ENCODE assay signal across 29 cellular contexts in genomic region chr12:29556363-29556762, GRCh38. TPM values are rescaled to one million over a fixed set of nuclear protein-coding genes. Genes with fewer than 3 reads are reported as not detected.
DNase-seq lines count a peak whose midpoint lies in the region; ATAC-seq, FAIRE-seq and TF ChIP-seq lines count a peak whose summit lies in the region.
"Had no signal": no experiment of that assay in that cellular context is flagged by ENCODE, and none has a peak within 500 bp of the region (broad histone marks: within the 10 kb centered on the region; RNA-seq: fewer than 3 reads in every experiment).

No MANE protein-coding gene starts in this region.

- no peaks in the 10 kb centered on the region for H3K9me3 ChIP-seq in mammary epithelial cell (replicated peaks; ENCODE audit: insufficient read depth, low read length)
- no peaks in the 10 kb centered on the region for H3K9me3 ChIP-seq in A549
- no peaks in the 10 kb centered on the region for H3K9me3 ChIP-seq in K562 (replicated peaks; ENCODE audit: control insufficient read depth, insufficient read depth, low read depth, low read length)
- H3K9me3 ChIP-seq: BE2C, BLaER1 had no signal

- no peaks in the 10 kb centered on the region for H3K27me3 Mint-ChIP-seq in MCF 10A (ENCODE audit: insufficient read depth, unreplicated experiment)

- H4K20me1 ChIP-seq in mammary epithelial cell (ENCODE audit: insufficient read depth, low read length), result no peaks in the 10 kb centered on the region
- H4K20me1 ChIP-seq in K562 (replicated peaks; ENCODE audit: control insufficient read depth, insufficient read depth, low read length), result no peaks in the 10 kb centered on the region
- H4K20me1 ChIP-seq: BLaER1 had no signal

- no peaks in the 10 kb centered on the region for H3K4me1 ChIP-seq in mammary epithelial cell (ENCODE audit: insufficient read depth, low read length)
- no peaks in the 10 kb centered on the region for H3K4me1 ChIP-seq in A549
- H3K4me1 ChIP-seq in K562 (replicated peaks in 1 of 2; ENCODE audit: control insufficient read depth in 2 of 2, insufficient read depth in 2 of 2, low read length in 2 of 2), result no peaks in the 10 kb centered on the region
- H3K4me1 ChIP-seq: BLaER1 had no signal

- no peak overlapping the region for H3K4me3 ChIP-seq in mammary epithelial cell (replicated peaks in 1 of 3; ENCODE audit: insufficient read depth in 1 of 3, low read depth in 2 of 3, low read length in 3 of 3)
- no peak overlapping the region for H3K4me3 ChIP-seq in A549
- H3K4me3 ChIP-seq in K562, result no peak overlapping the region
- H3K4me3 ChIP-seq: BLaER1, GM12878 had no signal

- BruUV-seq in MCF 10A (replicated peaks; lab: Mats Ljungman, UMichigan) (no TSS peak), mammary epithelial cell (replicated peaks; lab: Mats Ljungman, UMichigan) (no TSS peak), K562 (replicated peaks; lab: Mats Ljungman, UMichigan) (no TSS peak)

- dilution Hi-C loops in mammary epithelial cell (cut with HindIII; ENCODE audit: low sequenced_read_pairs), result no loop called here

- H3K4me3 Mint-ChIP-seq in MCF 10A (ENCODE audit: unreplicated experiment), result no peak overlapping the region
- H3K4me3 Mint-ChIP-seq: CD14-positive monocyte; CD4-positive, alpha-beta memory T cell; CD4-positive, CD25-positive, alpha-beta regulatory T cell; CD8-positive, alpha-beta memory T cell had no signal

- H3K4me2 ChIP-seq in mammary epithelial cell (ENCODE audit: insufficient read depth, low read depth, low read length), result no peak overlapping the region
- no peak overlapping the region for H3K4me2 ChIP-seq in A549
- H3K4me2 ChIP-seq in K562 (ENCODE audit: insufficient read depth, low read length), result no peak overlapping the region
- H3K4me2 ChIP-seq: BLaER1 had no signal

- TF ChIP-seq CTCF in MCF 10A (IDR thresholded peaks at IDR 0.05; ENCODE audit: unreplicated experiment) (no peak), mammary epithelial cell (conservative IDR thresholded peaks at IDR 0.05 in 1 of 2, IDR thresholded peaks at IDR 0.05 in 1 of 2; ENCODE audit: extremely low read depth in 1 of 2, insufficient read depth in 1 of 2, low read depth in 1 of 2, low read length in 2 of 2) (no peak), A549 (IDR thresholded peaks at IDR 0.05) (no peak), K562 (IDR thresholded peaks at IDR 0.05 in 2 of 3, conservative IDR thresholded peaks at IDR 0.05 in 1 of 3; ENCODE audit: insufficient read depth in 2 of 3, low read depth in 1 of 3, low read length in 3 of 3) (no peak)

- POLR2A ChIA-PET in MCF 10A (lab: Yijun Ruan, JAX), result no interaction called here
- POLR2A ChIA-PET in A549 (lab: Yijun Ruan, JAX), result no interaction called here
- POLR2A ChIA-PET in K562 (lab: Yijun Ruan, JAX), result no interaction called here

- CTCF ChIA-PET in MCF 10A (lab: Yijun Ruan, JAX), result interaction anchor here (0.6 kb wide), 1 partner anchor 728 kb away, joined by 3 read pairs; no protein-coding TSS in a partner anchor
- CTCF ChIA-PET in mammary epithelial cell (lab: Charles Lee; ENCODE audit: low non-redundant PET), result no interaction called here
- CTCF ChIA-PET in A549 (lab: Yijun Ruan, JAX), result no interaction called here
- CTCF ChIA-PET in K562 (lab: Yijun Ruan, JAX; ENCODE audit: low intra/inter-chr PET ratio), result no interaction called here

- H3K79me2 ChIP-seq in mammary epithelial cell (ENCODE audit: insufficient read depth, low read length) (no peaks in the 10 kb centered on the region), K562 (ENCODE audit: control insufficient read depth, insufficient read depth, low read length) (no peaks in the 10 kb centered on the region)

- peak overlapping the region; percentile 12 for H3K27ac Mint-ChIP-seq in MCF 10A (ENCODE audit: low read depth, unreplicated experiment)
- H3K27ac Mint-ChIP-seq: CD14-positive monocyte; CD4-positive, alpha-beta memory T cell; CD4-positive, CD25-positive, alpha-beta regulatory T cell had no signal

- H2AFZ ChIP-seq in mammary epithelial cell (ENCODE audit: low read depth, low read length) (no peak overlapping the region), K562 (ENCODE audit: low read depth, low read length) (no peak overlapping the region)

- in situ Hi-C loops in mammary epithelial cell (cut with MboI; ENCODE audit: low sequenced_read_pairs in 2 of 2), result no loop called here
- in situ Hi-C loops in K562 (cut with MboI), result no loop called here

- TF ChIP-seq POLR2A in A549 (IDR thresholded peaks at IDR 0.05; ENCODE audit: low read length), result no peak
- no peak for TF ChIP-seq POLR2A in K562 (conservative IDR thresholded peaks at IDR 0.05)

- no peaks in the 10 kb centered on the region for H3K9me3 Mint-ChIP-seq in MCF 10A (ENCODE audit: unreplicated experiment)
- H3K9me3 Mint-ChIP-seq: CD4-positive, alpha-beta memory T cell; CD4-positive, CD25-positive, alpha-beta regulatory T cell had no signal

- FAIRE-seq in A549 (lab: Jason Lieb, UNC), result no peak
- FAIRE-seq in K562 (lab: Jason Lieb, UNC), result no peak
- FAIRE-seq: GM12878, GM12892, GM18507 had no signal

- no peak overlapping the region for H3K9ac ChIP-seq in mammary epithelial cell (ENCODE audit: insufficient read depth, low read length)
- H3K9ac ChIP-seq in K562 (ENCODE audit: insufficient read depth in 1 of 2, low read depth in 2 of 2, low read length in 2 of 2), result no peak overlapping the region
- H3K9ac ChIP-seq: BLaER1 had no signal

- no peak overlapping the region for H3K27ac ChIP-seq in mammary epithelial cell (ENCODE audit: insufficient read depth, low read depth, low read length)
- H3K27ac ChIP-seq in A549, result no peak overlapping the region
- no peak overlapping the region for H3K27ac ChIP-seq in K562 (ENCODE audit: extremely low read depth, low read depth, low read length)
- H3K27ac ChIP-seq: 22Rv1, BLaER1 had no signal

- no peak for DNase-seq in MCF 10A (ENCODE audit: unreplicated experiment)
- no peak for DNase-seq in mammary epithelial cell
- no peak for DNase-seq in A549 (ENCODE audit: low read depth in 1 of 2, low spot score in 1 of 2)
- DNase-seq in K562 (ENCODE audit: extremely low read depth in 1 of 4, low spot score in 3 of 4), result no peak
- no peak for DNase-seq in NCI-H2107 treated with DMSO at 0.1 percent for 48 hours (lab: John Stamatoyannopoulos, UW; ENCODE audit: unreplicated experiment)
- no peak for DNase-seq in NCI-H146 treated with DMSO at 0.1 percent for 48 hours (lab: John Stamatoyannopoulos, UW; ENCODE audit: unreplicated experiment)
- DNase-seq: ACHN; BE2C; C1 segment of cervical spinal cord; CD4-positive, alpha-beta memory T cell; CD4-positive, CD25-positive, alpha-beta regulatory T cell; CD8-positive, alpha-beta memory T cell; COR-L47; DMS 273 treated with DMSO at 0.1 percent for 48 hours; DMS153; DMS53; DMS79; DND-41; EL; GDM1 had no signal

- H3K9me1 ChIP-seq in K562 (ENCODE audit: control insufficient read depth, insufficient read depth, low read length), result no peaks in the 10 kb centered on the region

- TF ChIP-seq EP300 in A549 (IDR thresholded peaks at IDR 0.05) (no peak), K562 (IDR thresholded peaks at IDR 0.05; ENCODE audit: low read length) (no peak)

- H3K27me3 ChIP-seq in mammary epithelial cell (ENCODE audit: insufficient read depth, low read length) (no peaks in the 10 kb centered on the region), K562 (ENCODE audit: control insufficient read depth in 2 of 2, insufficient read depth in 2 of 2, low read length in 2 of 2) (peaks cover 0 to 2% of the 10 kb centered on the region in 2 experiments; a peak in 3 of 5 replicates)
- H3K27me3 ChIP-seq: BE2C, BLaER1 had no signal

- peaks cover 89% of the 10 kb centered on the region for H3K36me3 Mint-ChIP-seq in MCF 10A (ENCODE audit: insufficient read depth, unreplicated experiment)
- H3K36me3 Mint-ChIP-seq: CD4-positive, alpha-beta memory T cell; CD4-positive, CD25-positive, alpha-beta regulatory T cell; CD8-positive, alpha-beta memory T cell had no signal

- ATAC-seq in A549 (no peak), K562 (no peak)
- ATAC-seq: GM12878 had no signal

- TF ChIP-seq RAD21 in A549 (conservative IDR thresholded peaks at IDR 0.05 in 1 of 2, IDR thresholded peaks at IDR 0.05 in 1 of 2), result no peak
- no peak for TF ChIP-seq RAD21 in K562 (CRISPR knock-in tag; conservative IDR thresholded peaks at IDR 0.05 in 1 of 2, IDR thresholded peaks at IDR 0.05 in 1 of 2)

- H3K36me3 ChIP-seq in mammary epithelial cell (ENCODE audit: insufficient read depth, low read length), result peaks cover 5% of the 10 kb centered on the region
- no peaks in the 10 kb centered on the region for H3K36me3 ChIP-seq in K562 (ENCODE audit: control insufficient read depth, insufficient read depth, low read length)
- H3K36me3 ChIP-seq: BE2C, BLaER1 had no signal

- no peaks in the 10 kb centered on the region for H3K4me1 Mint-ChIP-seq in MCF 10A (ENCODE audit: insufficient read depth, unreplicated experiment)
- H3K4me1 Mint-ChIP-seq: CD4-positive, CD25-positive, alpha-beta regulatory T cell; CD8-positive, alpha-beta memory T cell had no signal

- intact Hi-C loops in MCF 10A (cut with micrococcal nuclease) (no loop called here), mammary epithelial cell (cut with micrococcal nuclease) (loop anchor here (10.0 kb wide), 1 partner anchor 448 kb away; no protein-coding TSS in a partner anchor), K562 (cut with micrococcal nuclease) (no loop called here)

RNA-seq across cellular contexts. Expression of gene OVCH1, which starts 58.9 kb away (rescaled TPM):
- total RNA-seq in MCF 10A (2022) (1.9 and 4.0 TPM in 2 replicates), mammary epithelial cell (1 to 10 TPM in 1 of 2 donors, under 1 TPM in 1; 0.67 to 1.0 TPM), K562 (2014; rRNA removed) (not detected in 2 replicates), K562 (2014; rRNA removed; fragmentation: Illumina TruSeq; extraction: Trizol) (not detected in 2 replicates), K562 (2015; rRNA removed; fragmentation: Illumina TruSeq; extraction: Trizol) (not detected in 2 replicates), K562 (2021) (not detected in 2 replicates)
- polyA plus RNA-seq in mammary epithelial cell (0.05 TPM), A549 (2011; rRNA removed) (not detected in 2 replicates), A549 (2017; fragmentation: RNase III; extraction: RNeasy Plus Mini Kit Qiagen cat#74134 plus additional on column Dnase treatment) (not detected in 3 replicates), K562 (2011; rRNA removed) (not detected in 2 replicates), K562 (2014; fragmentation: Illumina TruSeq; extraction: Trizol) (not detected in 2 replicates), K562 (2014; fragmentation: Nextera tagmentation; extraction: Ambion mirVana) (not detected), K562 (2014; rRNA removed) (not detected in 2 replicates)
- not detected for polyA minus RNA-seq in mammary epithelial cell
- polyA plus RNA-seq in A549 (2012; cell fraction: cytosol; rRNA removed), result not detected in 2 replicates
- polyA plus RNA-seq in A549 (2012; cell fraction: nucleus; rRNA removed), result not detected in 2 replicates
- not detected in 2 replicates for polyA minus RNA-seq in A549 (2011; rRNA and poly(A)+ RNA removed)
- total RNA-seq in K562 (2011; cell fraction: chromatin; rRNA removed; ENCODE audit: low replicate concordance), result not detected in 2 replicates
- not detected in 2 replicates for total RNA-seq in K562 (2011; cell fraction: nucleolus; rRNA removed)
- total RNA-seq in K562 (2011; cell fraction: nucleoplasm; rRNA removed), result not detected in 2 replicates
- not detected in 2 replicates for polyA plus RNA-seq in K562 (2011; cell fraction: cytosol; rRNA removed)
- not detected in 2 replicates for polyA plus RNA-seq in K562 (2011; cell fraction: nucleus; rRNA removed)
- polyA plus RNA-seq in K562 (2012), result 0.03 TPM in 1 of 2 replicates, not detected in the other
- polyA minus RNA-seq in K562 (2011; rRNA and poly(A)+ RNA removed), result not detected in 2 replicates
- not detected in 2 replicates for polyA minus RNA-seq in K562 (2011; cell fraction: cytosol; rRNA and poly(A)+ RNA removed)
- polyA minus RNA-seq in K562 (2011; cell fraction: nucleus; rRNA and poly(A)+ RNA removed), result not detected in 2 replicates
- total RNA-seq: A172; CD4-positive, alpha-beta memory T cell; CD4-positive, CD25-positive, alpha-beta regulatory T cell; CD8-positive, alpha-beta memory T cell; Daoy; G401; GM12878 had no signal
- polyA plus RNA-seq: CD14-positive monocyte; CD4-positive, alpha-beta memory T cell; CD4-positive, CD25-positive, alpha-beta regulatory T cell; CD8-positive, alpha-beta memory T cell had no signal
